ENCODE assay signal across 8 cellular contexts in the genomic region with DNA sequence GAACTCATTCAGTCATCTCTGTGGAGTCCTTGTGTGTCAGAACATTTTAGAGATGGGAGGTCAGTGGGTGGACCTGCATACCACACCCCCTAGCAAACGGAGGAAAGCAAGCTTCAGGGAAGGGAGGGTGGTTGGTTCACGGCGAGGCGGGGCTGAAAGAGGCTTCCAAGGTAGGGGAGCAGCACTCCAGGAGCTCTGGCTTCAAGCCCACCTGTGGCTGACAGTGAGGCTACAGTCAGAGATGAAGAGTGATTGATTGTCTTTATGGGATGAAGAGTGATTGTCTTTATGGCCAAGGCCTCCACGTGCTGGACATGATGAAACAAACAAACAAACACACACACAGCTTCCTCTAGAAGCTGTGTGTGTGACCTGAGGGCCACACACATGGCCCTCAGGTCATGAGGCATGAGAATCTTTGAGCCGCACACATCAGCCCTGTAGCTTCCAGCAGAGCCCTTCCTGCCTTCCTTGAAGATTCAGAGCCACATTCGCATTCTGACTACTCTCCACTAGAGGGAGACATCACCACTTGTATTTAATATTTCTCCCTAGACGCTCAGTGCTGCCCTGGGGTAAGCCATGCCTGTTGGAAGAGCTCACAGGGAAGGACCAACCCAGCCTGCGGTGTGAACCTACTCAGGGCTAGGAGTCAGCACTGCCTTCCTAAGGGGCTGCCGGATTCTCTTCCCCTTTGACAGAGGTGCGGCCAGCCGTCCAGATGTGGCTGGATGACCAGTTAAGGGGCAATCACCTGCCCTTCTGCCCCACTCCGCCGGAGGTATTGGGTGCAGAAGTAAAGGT. TPM values are rescaled to one million over a fixed set of nuclear protein-coding genes. Genes with fewer than 3 reads are reported as not detected.
DNase-seq lines count a peak whose midpoint lies in the region; ATAC-seq and FAIRE-seq lines count a peak whose summit lies in the region.

No MANE protein-coding gene starts in this region.

- peak; percentile 43 for ATAC-seq in HG02642 (IDR thresholded peaks at IDR 0.05; ENCODE audit: poor library complexity, unreplicated experiment)

- peak; percentile 23 for FAIRE-seq in TTC549 (lab: Jason Lieb, UNC)

- peak; percentile 72 for DNase-seq in DMS153 (lab: John Stamatoyannopoulos, UW)
- DNase-seq in NCI-H2171 treated with DMSO at 0.1 percent for 48 hours (lab: John Stamatoyannopoulos, UW): peak; percentile 67
- DNase-seq in cerebellum (ENCODE audit: low spot score): peak; percentile 84
- peak; percentile 93 for DNase-seq in left kidney (ENCODE audit: low read depth, low spot score)
- DNase-seq in stimulated activated CD4-positive, alpha-beta T cell treated with anti-CD3 and anti-CD28 coated beads, TNF-alpha, amount 100 ng/mL, for 24 hours (ENCODE audit: low read depth in 3 of 3): peak in 2 of 3 experiments; percentile 14 to 45
- no peak for DNase-seq in cortex of kidney (lab: John Stamatoyannopoulos, UW)

RNA-seq across cellular contexts. Expression of a gene that starts 54.4 kb away (rescaled TPM):
- 15.8 TPM for total RNA-seq in cerebellum
